ENCODE assay signal across 8 cellular contexts in genomic region chr7:26198133-26198780, GRCh38. TPM values are rescaled to one million over a fixed set of nuclear protein-coding genes. Genes with fewer than 3 reads are reported as not detected.
A peak's percentile ranks its signal among the peaks of the same experiment; 100 is the strongest.
DNase-seq lines count a peak whose midpoint lies in the region; ATAC-seq and TF ChIP-seq lines count a peak whose summit lies in the region.

No MANE protein-coding gene starts in this region.

- H2BK15ac ChIP-seq in H9 (ENCODE audit: low read depth, low read length), result no peak overlapping the region

- H3K4me3 ChIP-seq in BLaER1 (peak overlapping the region; percentile 90), fibroblast of the aortic adventitia (ENCODE audit: low read depth, low read length) (peak overlapping the region; percentile 99), psoas muscle (peak overlapping the region; percentile 90)

- no peak overlapping the region for H3K56ac ChIP-seq in H9 (ENCODE audit: insufficient read length, low read depth, low read length)

- H3K36me3 Mint-ChIP-seq in H9 (ENCODE audit: insufficient read depth in 1 of 3, low read depth in 3 of 3), result peaks cover 74 to 80% (median 77%) of the 10 kb centered on the region in 3 experiments
- peaks cover 75% of the 10 kb centered on the region for H3K36me3 Mint-ChIP-seq in T-helper 2 cell treated with Interferon-gamma antibody and Interleukin-4, amounts not matched to agents 5 μg/mL and 100 μg/mL, for 36 hours (ENCODE audit: low read depth)

- H2BK20ac ChIP-seq in H9 (ENCODE audit: low read depth, low read length, poor library complexity, severe bottlenecking), result no peak overlapping the region

- peaks cover 3% of the 10 kb centered on the region for H3K79me1 ChIP-seq in H9 (ENCODE audit: insufficient read depth, low read depth, low read length, poor library complexity, severe bottlenecking)

- TF ChIP-seq CTCF in H9 (conservative IDR thresholded peaks at IDR 0.05) (peak; percentile 85), fibroblast of the aortic adventitia (IDR thresholded peaks at IDR 0.05; ENCODE audit: insufficient read depth, low read length) (peak; percentile 65), psoas muscle (IDR thresholded peaks at IDR 0.05) (peak; percentile 80)

- H3K23me2 ChIP-seq in H9 (ENCODE audit: insufficient read length, low read depth, low read length, poor library complexity, severe bottlenecking), result peaks cover 6% of the 10 kb centered on the region

- H4K20me1 ChIP-seq in BLaER1 (peaks cover 77% of the 10 kb centered on the region), H9 (ENCODE audit: control insufficient read depth, insufficient read depth, insufficient read length) (no peaks in the 10 kb centered on the region)

- no peak overlapping the region for H2BK5ac ChIP-seq in H9 (ENCODE audit: insufficient read length, low read length)

- H3K23ac ChIP-seq in H9 (ENCODE audit: insufficient read length, low read depth, low read length), result no peak overlapping the region

- peaks cover 17 to 21% of the 10 kb centered on the region in 2 experiments for H3K9me3 Mint-ChIP-seq in H9
- no peaks in the 10 kb centered on the region for H3K9me3 Mint-ChIP-seq in T-helper 2 cell treated with Interferon-gamma antibody and Interleukin-4, amounts not matched to agents 5 μg/mL and 100 μg/mL, for 36 hours

- H3K9me3 ChIP-seq in BLaER1, result no peaks in the 10 kb centered on the region
- no peaks in the 10 kb centered on the region for H3K9me3 ChIP-seq in H9 (ENCODE audit: control insufficient read depth, low read depth, low read length)
- H3K9me3 ChIP-seq in psoas muscle, result no peaks in the 10 kb centered on the region

- H4K8ac ChIP-seq in H9 (replicated peaks; ENCODE audit: insufficient read length, low read depth, low read length), result no peak overlapping the region

- no peak overlapping the region for H2BK120ac ChIP-seq in H9 (ENCODE audit: low read depth, low read length, poor library complexity, severe bottlenecking)

- H3K9ac ChIP-seq in BLaER1 (peak overlapping the region; percentile 100), H9 (ENCODE audit: extremely low read depth, insufficient read length, low read length) (peak overlapping the region; percentile 99)

- H3K4me1 Mint-ChIP-seq in H9, result peaks cover 23 to 40% of the 10 kb centered on the region in 2 experiments
- H3K4me1 Mint-ChIP-seq in T-helper 2 cell treated with Interferon-gamma antibody and Interleukin-4, amounts not matched to agents 5 μg/mL and 100 μg/mL, for 36 hours (ENCODE audit: low read depth), result peaks cover 49% of the 10 kb centered on the region

- H3K79me2 ChIP-seq in H9 (ENCODE audit: insufficient read depth, low read length), result peaks cover 56% of the 10 kb centered on the region

- H2BK12ac ChIP-seq in H9 (ENCODE audit: insufficient read length, low read depth, low read length), result no peak overlapping the region

- H3K4me2 ChIP-seq in BLaER1 (peak overlapping the region; percentile 81), H9 (ENCODE audit: insufficient read depth, insufficient read length, low read length) (peak overlapping the region; percentile 81)

- no peak overlapping the region for H2AK5ac ChIP-seq in H9 (ENCODE audit: insufficient read length, low read length)

- H3K4me1 ChIP-seq in BLaER1 (peaks cover 41% of the 10 kb centered on the region), H9 (ENCODE audit: insufficient read depth, low read length) (peaks cover 2% of the 10 kb centered on the region), psoas muscle (peaks cover 51% of the 10 kb centered on the region)

- H3K27ac ChIP-seq in BLaER1 (peak overlapping the region; percentile 100; the same call in 1 of the 2 replicates), H9 (ENCODE audit: insufficient read length, low read depth, low read length) (no peak overlapping the region), psoas muscle (peak overlapping the region; percentile 97)

- H3K27ac Mint-ChIP-seq in H9, result peak overlapping the region; percentile 85 to 100 (median 100); a peak in 6 of 7 replicates
- peak overlapping the region; percentile 100 for H3K27ac Mint-ChIP-seq in T-helper 2 cell treated with Interferon-gamma antibody and Interleukin-4, amounts not matched to agents 5 μg/mL and 100 μg/mL, for 36 hours

- no peak overlapping the region for H4K5ac ChIP-seq in H9 (ENCODE audit: insufficient read length, low read depth, low read length)

- DNase-seq in H9 (no peak), fibroblast of the aortic adventitia (ENCODE audit: low read depth) (peak; percentile 63), psoas muscle (no peak), D341Med (ENCODE audit: low spot score) (no peak), UCSD-AML1 (lab: John Stamatoyannopoulos, UW; ENCODE audit: unreplicated experiment) (no peak)
- DNase-seq in T-helper 2 cell treated with Interferon-gamma antibody and Interleukin-4, amounts not matched to agents 5 μg/mL and 100 μg/mL, for 36 hours (ENCODE audit: low spot score), result no peak

- peaks cover 9% of the 10 kb centered on the region for H3K27me3 Mint-ChIP-seq in H9 (ENCODE audit: low read depth)
- H3K27me3 Mint-ChIP-seq in T-helper 2 cell treated with Interferon-gamma antibody and Interleukin-4, amounts not matched to agents 5 μg/mL and 100 μg/mL, for 36 hours (ENCODE audit: low read depth), result peaks cover 5% of the 10 kb centered on the region

- H3K36me3 ChIP-seq in BLaER1 (peaks cover 57% of the 10 kb centered on the region), psoas muscle (ENCODE audit: insufficient read depth in 1 of 2, low read depth in 1 of 2) (peaks cover 3 to 56% of the 10 kb centered on the region in 2 donors)

- intact Hi-C loops in psoas muscle (cut with DNase I), result loop anchor here in 1 of 2 donors (5.0 to 10.0 kb wide), 2 partner anchors 303 to 969 kb away; partner anchors contain the start of gene HOXA9

- no peaks in the 10 kb centered on the region for H3K27me3 ChIP-seq in BLaER1
- H3K27me3 ChIP-seq in H9 (ENCODE audit: insufficient read depth, low read length), result no peaks in the 10 kb centered on the region
- H3K27me3 ChIP-seq in psoas muscle (ENCODE audit: insufficient read depth in 3 of 3, low read length in 2 of 3), result no peaks in the 10 kb centered on the region

- no peak overlapping the region for H3K14ac ChIP-seq in H9 (ENCODE audit: insufficient read depth, low read length)

- H3K18ac ChIP-seq in H9 (ENCODE audit: insufficient read length, low read depth, low read length), result no peak overlapping the region

- no peak overlapping the region for H2AFZ ChIP-seq in H9 (ENCODE audit: low read length)

- H3K4ac ChIP-seq in H9 (ENCODE audit: low read depth, low read length), result no peak overlapping the region

- ATAC-seq in psoas muscle (no peak), HG03460 (IDR thresholded peaks at IDR 0.05; ENCODE audit: unreplicated experiment) (no peak)

- WGBS in H9 (ENCODE audit: extremely low coverage, insufficient read length, low lambda C conversion rate), result no CpG with 5 or more reads among the region's 6 CpGs
- 0 to 1% (median 1%) methylated on average over 6 of the region's 6 CpGs for WGBS in psoas muscle, 3 donors

- H3T11ph ChIP-seq in H9 (ENCODE audit: low read length), result no peak overlapping the region

- H4K91ac ChIP-seq in H9 (ENCODE audit: insufficient read length, low read depth, low read length), result no peak overlapping the region

- H3K4me3 Mint-ChIP-seq in H9, result peak overlapping the region; percentile 100
- peak overlapping the region; percentile 98 for H3K4me3 Mint-ChIP-seq in T-helper 2 cell treated with Interferon-gamma antibody and Interleukin-4, amounts not matched to agents 5 μg/mL and 100 μg/mL, for 36 hours

RNA-seq across cellular contexts. Expression of gene HNRNPA2B1, which starts 2.3 kb away (rescaled TPM):
- total RNA-seq in H9 (2021) (1,123 and 1,137 TPM in 2 replicates), fibroblast of the aortic adventitia (ENCODE audit: low replicate concordance) (141 and 234 TPM in 2 replicates), psoas muscle (100 to 1,000 TPM; 323 to 482 (median 452) TPM)
- 100 to 1,000 TPM; 515 to 688 (median 663) TPM for polyA plus RNA-seq in psoas muscle

RNA-seq across cellular contexts. Expression of gene CBX3, which starts 3.3 kb away (rescaled TPM):
- 287 and 288 TPM in 2 replicates for total RNA-seq in H9 (2021)
- total RNA-seq in fibroblast of the aortic adventitia (ENCODE audit: low replicate concordance), result 160 and 225 TPM in 2 replicates
- total RNA-seq in psoas muscle, result 10 to 100 TPM; 45.3 to 84.9 (median 66.7) TPM
- 10 to 100 TPM; 71.6 to 97.0 (median 83.9) TPM for polyA plus RNA-seq in psoas muscle

RNA-seq across cellular contexts. Expression of gene NFE2L3, which starts 46.3 kb away (rescaled TPM):
- total RNA-seq in H9 (2021), result 46.1 and 46.9 TPM in 2 replicates
- total RNA-seq in fibroblast of the aortic adventitia (ENCODE audit: low replicate concordance), result 0.18 and 1.2 TPM in 2 replicates
- total RNA-seq in psoas muscle, result 1 to 10 TPM in 1 of 4 donors, under 1 TPM in 3; 0.44 to 1.1 (median 0.78) TPM
- polyA plus RNA-seq in psoas muscle, result 1 to 10 TPM in 1 of 3 donors, under 1 TPM in 2; 0.70 to 1.1 (median 0.72) TPM

Comparison
In these comparisons a context has a peak if more than half of its experiments do, and no peak if none do; other contexts are left out.
1. RNA of gene NFE2L3, which starts 46.3 kb away (total RNA-seq): 46.1 to 46.9 TPM in H9; 0.44 to 1.1 TPM in psoas muscle and 0.18 to 1.2 TPM in fibroblast of the aortic adventitia; every median in the first group is over 10 times any median in the second.
2. Peak in every context shown above with its lines, with median percentiles within 50 percentile points of each other: H3K4me3 ChIP-seq and CTCF ChIP-seq.